ENCODE assay signal across 1 cellular context in the genomic region with DNA sequence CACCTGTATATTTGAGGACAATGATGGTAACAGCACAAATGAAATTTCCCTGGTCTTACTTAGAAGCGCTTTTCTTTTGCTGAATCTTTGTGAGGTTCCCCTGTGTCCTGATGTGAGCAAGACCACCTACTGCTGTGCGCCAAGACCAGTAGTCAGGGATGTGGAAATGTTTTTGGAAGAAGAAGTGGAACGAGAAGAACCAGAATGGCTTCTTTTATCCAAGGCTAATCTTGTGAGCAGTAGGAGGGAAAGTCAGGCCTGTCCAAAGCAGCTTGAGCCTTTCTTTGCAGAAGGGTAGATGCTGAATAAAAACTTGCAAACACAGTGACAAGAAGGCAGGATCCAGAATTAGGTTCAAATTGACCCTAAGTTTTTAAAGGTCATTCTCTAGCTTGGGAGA.
TF ChIP-seq lines count a peak whose summit lies in the region.

No MANE protein-coding gene starts in this region.

TF ChIP-seq in WTC11, 78 proteins besides CTCF, POLR2A, EP300 and RAD21 (continued from another document):
- TF ChIP-seq, protein P1, sequence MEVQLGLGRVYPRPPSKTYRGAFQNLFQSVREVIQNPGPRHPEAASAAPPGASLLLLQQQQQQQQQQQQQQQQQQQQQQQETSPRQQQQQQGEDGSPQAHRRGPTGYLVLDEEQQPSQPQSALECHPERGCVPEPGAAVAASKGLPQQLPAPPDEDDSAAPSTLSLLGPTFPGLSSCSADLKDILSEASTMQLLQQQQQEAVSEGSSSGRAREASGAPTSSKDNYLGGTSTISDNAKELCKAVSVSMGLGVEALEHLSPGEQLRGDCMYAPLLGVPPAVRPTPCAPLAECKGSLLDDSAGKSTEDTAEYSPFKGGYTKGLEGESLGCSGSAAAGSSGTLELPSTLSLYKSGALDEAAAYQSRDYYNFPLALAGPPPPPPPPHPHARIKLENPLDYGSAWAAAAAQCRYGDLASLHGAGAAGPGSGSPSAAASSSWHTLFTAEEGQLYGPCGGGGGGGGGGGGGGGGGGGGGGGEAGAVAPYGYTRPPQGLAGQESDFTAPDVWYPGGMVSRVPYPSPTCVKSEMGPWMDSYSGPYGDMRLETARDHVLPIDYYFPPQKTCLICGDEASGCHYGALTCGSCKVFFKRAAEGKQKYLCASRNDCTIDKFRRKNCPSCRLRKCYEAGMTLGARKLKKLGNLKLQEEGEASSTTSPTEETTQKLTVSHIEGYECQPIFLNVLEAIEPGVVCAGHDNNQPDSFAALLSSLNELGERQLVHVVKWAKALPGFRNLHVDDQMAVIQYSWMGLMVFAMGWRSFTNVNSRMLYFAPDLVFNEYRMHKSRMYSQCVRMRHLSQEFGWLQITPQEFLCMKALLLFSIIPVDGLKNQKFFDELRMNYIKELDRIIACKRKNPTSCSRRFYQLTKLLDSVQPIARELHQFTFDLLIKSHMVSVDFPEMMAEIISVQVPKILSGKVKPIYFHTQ (CRISPR knock-in tag; IDR thresholded peaks at IDR 0.05) = no peak
- no peak for TF ChIP-seq FOXJ3 (CRISPR knock-in tag; IDR thresholded peaks at IDR 0.05; ENCODE audit: borderline replicate concordance)
- TF ChIP-seq PRRX2 (CRISPR knock-in tag; IDR thresholded peaks at IDR 0.05) = no peak
- TF ChIP-seq ZNF396 (CRISPR knock-in tag; IDR thresholded peaks at IDR 0.05; ENCODE audit: borderline replicate concordance) = no peak
- TF ChIP-seq ESRRA (CRISPR knock-in tag; IDR thresholded peaks at IDR 0.05; ENCODE audit: borderline replicate concordance) = no peak
- TF ChIP-seq JAZF1 (CRISPR knock-in tag; IDR thresholded peaks at IDR 0.05) = no peak
- no peak for TF ChIP-seq FOXP1 (CRISPR knock-in tag; IDR thresholded peaks at IDR 0.05; ENCODE audit: borderline replicate concordance)
- TF ChIP-seq, protein P2, sequence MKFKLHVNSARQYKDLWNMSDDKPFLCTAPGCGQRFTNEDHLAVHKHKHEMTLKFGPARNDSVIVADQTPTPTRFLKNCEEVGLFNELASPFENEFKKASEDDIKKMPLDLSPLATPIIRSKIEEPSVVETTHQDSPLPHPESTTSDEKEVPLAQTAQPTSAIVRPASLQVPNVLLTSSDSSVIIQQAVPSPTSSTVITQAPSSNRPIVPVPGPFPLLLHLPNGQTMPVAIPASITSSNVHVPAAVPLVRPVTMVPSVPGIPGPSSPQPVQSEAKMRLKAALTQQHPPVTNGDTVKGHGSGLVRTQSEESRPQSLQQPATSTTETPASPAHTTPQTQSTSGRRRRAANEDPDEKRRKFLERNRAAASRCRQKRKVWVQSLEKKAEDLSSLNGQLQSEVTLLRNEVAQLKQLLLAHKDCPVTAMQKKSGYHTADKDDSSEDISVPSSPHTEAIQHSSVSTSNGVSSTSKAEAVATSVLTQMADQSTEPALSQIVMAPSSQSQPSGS (CRISPR knock-in tag; IDR thresholded peaks at IDR 0.05; ENCODE audit: borderline replicate concordance, low read depth) = no peak
- no peak for TF ChIP-seq OVOL2 (CRISPR knock-in tag; IDR thresholded peaks at IDR 0.05; ENCODE audit: borderline replicate concordance)
- TF ChIP-seq ZNF232 (CRISPR knock-in tag; IDR thresholded peaks at IDR 0.05) = no peak
